8 cellular contexts compared by ENCODE assay signal in the genomic region with DNA sequence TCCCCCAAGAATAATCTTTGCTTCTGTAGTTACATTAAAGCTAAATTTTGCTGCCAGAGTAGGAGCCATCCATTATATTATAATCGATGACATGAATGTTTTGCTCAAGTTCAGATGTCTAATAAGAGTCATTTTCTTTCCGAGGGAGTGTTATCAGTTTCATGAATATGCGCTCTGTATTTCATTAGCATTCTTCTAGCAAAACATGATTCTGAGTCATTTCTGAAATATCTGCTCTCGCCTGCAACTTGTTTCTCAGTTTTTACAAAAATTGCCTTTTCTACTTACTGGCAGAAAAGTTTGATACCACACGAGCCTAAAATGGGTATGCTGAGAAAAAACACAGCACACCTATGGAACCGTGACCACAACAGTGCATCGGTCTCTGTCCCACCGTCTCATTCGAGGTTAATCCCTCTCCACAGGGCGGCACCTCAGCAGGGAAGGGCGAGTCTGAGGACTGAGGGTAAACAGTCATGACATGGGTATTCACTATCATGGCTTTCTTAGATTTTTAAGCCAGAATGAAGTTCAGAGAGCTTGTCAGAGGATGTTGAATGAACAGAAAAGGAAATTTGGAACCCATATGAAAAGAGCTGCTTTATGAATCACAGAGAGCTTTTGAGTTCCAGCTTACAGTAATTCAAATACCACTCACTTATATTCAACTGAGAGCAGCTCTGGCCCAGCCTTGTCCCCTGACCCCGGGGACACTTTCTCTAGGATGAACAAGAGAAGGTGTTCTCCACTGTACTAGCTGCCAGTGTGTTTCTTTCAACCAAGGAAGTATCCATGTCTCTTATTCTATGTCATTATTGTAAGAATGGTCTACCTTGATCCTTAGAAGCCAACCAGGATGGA.
A peak's percentile ranks its signal among the peaks of the same experiment; 100 is the strongest.
DNase-seq lines count a peak whose midpoint lies in the region; ATAC-seq, FAIRE-seq and TF ChIP-seq lines count a peak whose summit lies in the region.
"Not testable (repeated sequence)": the region's sequence is repeated elsewhere in the genome, so short reads cannot be mapped to it uniquely, and the experiment has no call there.

No MANE protein-coding gene starts in this region.

- not testable (repeated sequence) for TF ChIP-seq POLR2A in thyroid gland (IDR thresholded peaks at IDR 0.05)

- H3K9me2 ChIP-seq in PC-9 (ENCODE audit: insufficient read depth): not testable (repeated sequence)

- H4K20me1 ChIP-seq in PC-9 (ENCODE audit: insufficient read depth); astrocyte (ENCODE audit: insufficient read depth, low read length); fibroblast of lung (ENCODE audit: control insufficient read depth, extremely low read depth, insufficient read depth, low read length); osteoblast (ENCODE audit: insufficient read depth, low read length): not testable (repeated sequence)

- H3K36me3 ChIP-seq in PC-9 (ENCODE audit: low read depth); astrocyte (ENCODE audit: insufficient read depth, low read length); fibroblast of lung (ENCODE audit: control insufficient read depth, insufficient read depth, low read length); osteoblast (ENCODE audit: insufficient read depth, low read length); thyroid gland: not testable (repeated sequence)

- not testable (repeated sequence) for H3K4me3 Mint-ChIP-seq in activated B cell treated with CpG ODN at 0.5 μM for 24 hours; astrocyte (ENCODE audit: unreplicated experiment)
- H3K4me3 Mint-ChIP-seq in activated T-cell treated with anti-CD3 and anti-CD28 coated beads, Interleukin-2, amount 50 U/mL, for 72 hours: peak overlapping the region; percentile 67 to 74

- peak overlapping the region; percentile 43 for H3K9ac ChIP-seq in astrocyte (ENCODE audit: low read length)
- H3K9ac ChIP-seq in fibroblast of lung (ENCODE audit: insufficient read depth, low read length): not testable (repeated sequence)

- peak; percentile 29 for FAIRE-seq in astrocyte (lab: Jason Lieb, UNC)

- POLR2A ChIA-PET in PC-9 (lab: Charles Lee; ENCODE audit: unreplicated experiment); activated B cell treated with CpG ODN at 0.5 μM for 24 hours (lab: Charles Lee): not testable (repeated sequence)

- not testable (repeated sequence) for H3K9me3 ChIP-seq in PC-9 (ENCODE audit: insufficient read depth, low read depth); astrocyte (ENCODE audit: insufficient read depth, low read depth, low read length); fibroblast of lung (ENCODE audit: control insufficient read depth, insufficient read depth, low read depth, low read length); osteoblast (ENCODE audit: low read depth, low read length); thyroid gland

- TF ChIP-seq CTCF in PC-9 (conservative IDR thresholded peaks at IDR 0.05); activated B cell treated with CpG ODN at 0.5 μM for 24 hours (IDR thresholded peaks at IDR 0.05); astrocyte (IDR thresholded peaks at IDR 0.05; ENCODE audit: insufficient read depth, low read depth, low read length); fibroblast of lung (conservative IDR thresholded peaks at IDR 0.05 in 1 of 2, IDR thresholded peaks at IDR 0.05 in 1 of 2; ENCODE audit: low read depth in 1 of 2, low read length in 2 of 2); osteoblast (IDR thresholded peaks at IDR 0.05; ENCODE audit: extremely low read depth, low read depth, low read length); thyroid gland (IDR thresholded peaks at IDR 0.05): not testable (repeated sequence)

- CTCF ChIA-PET in PC-9 (lab: Charles Lee); activated B cell treated with CpG ODN at 0.5 μM for 24 hours (lab: Charles Lee): not testable (repeated sequence)

- H3K27ac Mint-ChIP-seq in activated B cell treated with CpG ODN at 0.5 μM for 24 hours; astrocyte (ENCODE audit: unreplicated experiment): not testable (repeated sequence)
- H3K27ac Mint-ChIP-seq in activated T-cell treated with anti-CD3 and anti-CD28 coated beads, Interleukin-2, amount 50 U/mL, for 72 hours: peak overlapping the region; percentile 76

- not testable (repeated sequence) for H3K27me3 Mint-ChIP-seq in activated B cell treated with CpG ODN at 0.5 μM for 24 hours; activated T-cell treated with anti-CD3 and anti-CD28 coated beads, Interleukin-2, amount 50 U/mL, for 72 hours (ENCODE audit: low read depth); astrocyte (ENCODE audit: low read depth, unreplicated experiment)

- H2AFZ ChIP-seq in PC-9; astrocyte (ENCODE audit: low read depth, low read length); fibroblast of lung (ENCODE audit: low read length); osteoblast (ENCODE audit: low read length): not testable (repeated sequence)

- H3K4me1 Mint-ChIP-seq in activated B cell treated with CpG ODN at 0.5 μM for 24 hours: peaks cover 13% of the 10 kb centered on the region
- H3K4me1 Mint-ChIP-seq in activated T-cell treated with anti-CD3 and anti-CD28 coated beads, Interleukin-2, amount 50 U/mL, for 72 hours (ENCODE audit: low read depth): peaks cover 24% of the 10 kb centered on the region
- not testable (repeated sequence) for H3K4me1 Mint-ChIP-seq in astrocyte (ENCODE audit: low read depth, unreplicated experiment)

- 75 to 85% methylated on average over 1 to 5 of the region's 12 CpGs for WGBS in thyroid gland, 2 donors

- peak overlapping the region; percentile 29; the same call in 1 of the 2 replicates for H3K4me3 ChIP-seq in PC-9
- not testable (repeated sequence) for H3K4me3 ChIP-seq in astrocyte (ENCODE audit: insufficient read depth, low read depth, low read length); fibroblast of lung (replicated peaks in 1 of 4; ENCODE audit: control extremely low read depth in 1 of 4, insufficient read depth in 1 of 4, low read depth in 3 of 4, low read length in 4 of 4); osteoblast (ENCODE audit: insufficient read depth, low read length); thyroid gland (replicated peaks in 1 of 3)

- peak overlapping the region; percentile 68 for H3K4me2 ChIP-seq in PC-9
- peak overlapping the region; percentile 70 for H3K4me2 ChIP-seq in astrocyte (ENCODE audit: low read length)
- H3K4me2 ChIP-seq in fibroblast of lung (ENCODE audit: extremely low read depth, insufficient read depth, low read length): not testable (repeated sequence)
- peak overlapping the region; percentile 56 for H3K4me2 ChIP-seq in osteoblast (ENCODE audit: insufficient read depth, low read length)

- ATAC-seq in GM18867 (IDR thresholded peaks at IDR 0.05; ENCODE audit: unreplicated experiment) (peak; percentile 37), activated B cell treated with CpG ODN at 0.5 μM for 24 hours (ENCODE audit: low read depth) (peak; percentile 45)
- peak; percentile 71 to 77 for ATAC-seq in activated T-cell treated with anti-CD3 and anti-CD28 coated beads, Interleukin-2, amount 50 U/mL, for 72 hours (replicated peaks in 1 of 2)

- intact Hi-C loops in PC-9 (cut with micrococcal nuclease; ENCODE audit: unreplicated experiment); activated B cell treated with CpG ODN at 0.5 μM for 24 hours (cut with micrococcal nuclease); thyroid gland (cut with DNase I): not testable (repeated sequence)

- peaks cover 12% of the 10 kb centered on the region for H3K4me1 ChIP-seq in PC-9 (replicated peaks; ENCODE audit: insufficient read depth)
- not testable (repeated sequence) for H3K4me1 ChIP-seq in astrocyte (ENCODE audit: insufficient read depth, low read length); fibroblast of lung (ENCODE audit: control insufficient read depth, extremely low read depth, insufficient read depth, low read length); osteoblast (ENCODE audit: insufficient read depth, low read length)
- H3K4me1 ChIP-seq in thyroid gland: peaks cover 0 to 11% of the 10 kb centered on the region in 2 donors

- DNase-seq in PC-9; activated B cell treated with CpG ODN at 0.5 μM for 24 hours; activated T-cell treated with anti-CD3 and anti-CD28 coated beads, Interleukin-2, amount 50 U/mL, for 72 hours; astrocyte (ENCODE audit: low read depth); fibroblast of lung (ENCODE audit: low read depth in 2 of 2); osteoblast (ENCODE audit: insufficient read length, low spot score, missing footprints); thyroid gland: not testable (repeated sequence)

- not testable (repeated sequence) for H3F3A ChIP-seq in PC-9 (ENCODE audit: insufficient read depth, low read depth)

- H3K27ac ChIP-seq in PC-9: peak overlapping the region; percentile 82
- H3K27ac ChIP-seq in astrocyte (ENCODE audit: low read depth, low read length): peak overlapping the region; percentile 38
- H3K27ac ChIP-seq in fibroblast of lung (ENCODE audit: insufficient read depth, low read length): peak overlapping the region; percentile 68
- H3K27ac ChIP-seq in osteoblast (ENCODE audit: low read depth, low read length): peak overlapping the region; percentile 63
- H3K27ac ChIP-seq in thyroid gland: peak overlapping the region in 2 of 3 donors; percentile 39 to 58

- not testable (repeated sequence) for H3K9me3 Mint-ChIP-seq in activated B cell treated with CpG ODN at 0.5 μM for 24 hours; activated T-cell treated with anti-CD3 and anti-CD28 coated beads, Interleukin-2, amount 50 U/mL, for 72 hours; astrocyte (ENCODE audit: unreplicated experiment)

- H3K79me2 ChIP-seq in PC-9 (ENCODE audit: low read depth); astrocyte (ENCODE audit: insufficient read depth, low read length); fibroblast of lung (ENCODE audit: control insufficient read depth, insufficient read depth, low read length); osteoblast (ENCODE audit: insufficient read depth, low read length): not testable (repeated sequence)

- not testable (repeated sequence) for H3K36me3 Mint-ChIP-seq in activated B cell treated with CpG ODN at 0.5 μM for 24 hours (ENCODE audit: low read depth); activated T-cell treated with anti-CD3 and anti-CD28 coated beads, Interleukin-2, amount 50 U/mL, for 72 hours (ENCODE audit: insufficient read depth in 2 of 2); astrocyte (ENCODE audit: low read depth, unreplicated experiment)

- BruUV-seq in PC-9 (replicated peaks; lab: Mats Ljungman, UMichigan): TSS peak; percentile 90

- H3K27me3 ChIP-seq in PC-9 (ENCODE audit: insufficient read depth, low read depth); astrocyte (ENCODE audit: insufficient read depth, low read length); fibroblast of lung (ENCODE audit: control insufficient read depth, insufficient read depth, low read length); osteoblast (ENCODE audit: insufficient read depth, low read length); thyroid gland: not testable (repeated sequence)
